ENCODE assay signal across 24 cellular contexts in genomic region chr15:50594311-50594710, GRCh38. TPM values are rescaled to one million over a fixed set of nuclear protein-coding genes. Genes with fewer than 3 reads are reported as not detected.
"Had no signal": no experiment of that assay in that cellular context is flagged by ENCODE, and none has a peak within 500 bp of the region (broad histone marks: within the 10 kb centered on the region; RNA-seq: fewer than 3 reads in every experiment).

No MANE protein-coding gene starts in this region.

- H3K9me3 ChIP-seq: heart right ventricle, left ventricle myocardium inferior, lower lobe of right lung, psoas muscle, right lobe of liver, testis, tibial nerve, upper lobe of right lung, vagina had no signal

- H3K4me3 ChIP-seq: heart right ventricle, left ventricle myocardium inferior, lower lobe of right lung, psoas muscle, right lobe of liver, testis, tibial nerve, upper lobe of right lung, vagina had no signal

- H3K4me3 Mint-ChIP-seq: naive thymus-derived CD4-positive, alpha-beta T cell; nephron progenitor cell; stimulated activated naive B cell treated with anti-CD40 and anti-IgM and Interleukin-4, amounts not matched to agents 10 μg/mL and 1 μg/mL and 100 μg/mL, for 72 hours; stimulated activated naive CD8-positive, alpha-beta T cell treated with anti-CD3 and anti-CD28 coated beads, Interleukin-15, amount 100 ng/mL, for 72 hours had no signal

- H3K27ac ChIP-seq: epithelial cell of prostate, heart right ventricle, left ventricle myocardium inferior, lower lobe of right lung, psoas muscle, right lobe of liver, testis, tibial nerve, upper lobe of right lung, vagina had no signal

- H3K27me3 Mint-ChIP-seq: naive thymus-derived CD4-positive, alpha-beta T cell; stimulated activated naive B cell treated with anti-CD40 and anti-IgM and Interleukin-4, amounts not matched to agents 10 μg/mL and 1 μg/mL and 100 μg/mL, for 72 hours; stimulated activated naive CD8-positive, alpha-beta T cell treated with anti-CD3 and anti-CD28 coated beads, Interleukin-15, amount 100 ng/mL, for 72 hours had no signal

- H3K4me1 ChIP-seq: heart right ventricle, left ventricle myocardium inferior, lower lobe of right lung, psoas muscle, right lobe of liver, testis, tibial nerve, upper lobe of right lung, vagina had no signal

- H3K27me3 ChIP-seq: heart right ventricle, right lobe of liver, testis, tibial nerve, upper lobe of right lung, vagina had no signal

- DNase-seq: effector memory CD4-positive, alpha-beta T cell; foreskin melanocyte; heart right ventricle; kidney; left cardiac atrium; left ventricle myocardium inferior; lower lobe of right lung; mesendoderm; naive thymus-derived CD4-positive, alpha-beta T cell; nephron progenitor cell; psoas muscle; retina; right lobe of liver; stimulated activated CD4-positive, alpha-beta T cell treated with anti-CD3 and anti-CD28 coated beads, Interleukin-15, amount 100 ng/mL, for 24 hours; stimulated activated CD4-positive, alpha-beta T cell treated with anti-CD3 and anti-CD28 coated beads, Interleukin-1b, Interleukin-23, amount 100 ng/mL, for 48 hours; stimulated activated CD4-positive, alpha-beta T cell treated with anti-CD3 and anti-CD28 coated beads, Interleukin-4, amount 100 ng/mL, for 4 hours; stimulated activated naive B cell treated with anti-CD40 and anti-IgM and Interleukin-4, amounts not matched to agents 10 μg/mL and 1 μg/mL and 100 μg/mL, for 72 hours; stimulated activated naive CD8-positive, alpha-beta T cell treated with anti-CD3 and anti-CD28 coated beads, Interleukin-15, amount 100 ng/mL, for 72 hours; testis; upper lobe of right lung had no signal

- H3K9me3 Mint-ChIP-seq: naive thymus-derived CD4-positive, alpha-beta T cell; nephron progenitor cell; stimulated activated naive B cell treated with anti-CD40 and anti-IgM and Interleukin-4, amounts not matched to agents 10 μg/mL and 1 μg/mL and 100 μg/mL, for 72 hours; stimulated activated naive CD8-positive, alpha-beta T cell treated with anti-CD3 and anti-CD28 coated beads, Interleukin-15, amount 100 ng/mL, for 72 hours had no signal

- H3K4me1 Mint-ChIP-seq: stimulated activated naive B cell treated with anti-CD40 and anti-IgM and Interleukin-4, amounts not matched to agents 10 μg/mL and 1 μg/mL and 100 μg/mL, for 72 hours; stimulated activated naive CD8-positive, alpha-beta T cell treated with anti-CD3 and anti-CD28 coated beads, Interleukin-15, amount 100 ng/mL, for 72 hours had no signal

- ATAC-seq: heart right ventricle; left cardiac atrium; lower lobe of right lung; naive thymus-derived CD4-positive, alpha-beta T cell; psoas muscle; right lobe of liver; stimulated activated naive B cell treated with anti-CD40 and anti-IgM and Interleukin-4, amounts not matched to agents 10 μg/mL and 1 μg/mL and 100 μg/mL, for 72 hours; stimulated activated naive CD8-positive, alpha-beta T cell treated with anti-CD3 and anti-CD28 coated beads, Interleukin-15, amount 100 ng/mL, for 72 hours; upper lobe of right lung had no signal

- H3K27ac Mint-ChIP-seq: nephron progenitor cell; stimulated activated naive B cell treated with anti-CD40 and anti-IgM and Interleukin-4, amounts not matched to agents 10 μg/mL and 1 μg/mL and 100 μg/mL, for 72 hours had no signal

RNA-seq across cellular contexts. Expression of gene USP50, which starts 47.8 kb away (rescaled TPM):
- total RNA-seq: left ventricle myocardium inferior, lower lobe of right lung, subcutaneous adipose tissue, upper lobe of right lung, vagina had no signal
- polyA plus RNA-seq: heart right ventricle; naive thymus-derived CD4-positive, alpha-beta T cell had no signal
